Comparison of ENCODE assay signal across 1 cellular context in the genomic region with DNA sequence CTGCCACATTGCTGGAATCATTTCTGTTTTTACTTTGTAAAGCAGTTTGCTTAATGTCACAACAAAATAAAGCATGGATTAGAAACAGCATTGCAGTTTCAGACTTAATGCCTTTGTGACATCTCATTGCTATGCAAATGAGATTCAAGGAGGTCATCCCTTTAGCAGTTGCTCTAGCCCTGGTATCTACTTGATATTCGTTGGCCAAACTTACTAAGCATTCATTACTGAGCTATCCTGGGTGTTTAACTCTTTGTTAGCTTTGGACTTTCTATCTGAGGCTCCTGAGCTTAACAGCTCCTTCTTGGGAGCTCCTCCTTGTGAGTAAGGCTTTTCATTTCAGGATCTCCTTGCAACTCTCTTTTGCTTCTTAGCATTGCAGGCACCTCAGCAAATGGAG.
TF ChIP-seq lines count a peak whose summit lies in the region.

No MANE protein-coding gene starts in this region.

TF ChIP-seq in GM23338, 12 proteins besides CTCF, POLR2A, EP300 and RAD21 (continued from another document):
- no peak for TF ChIP-seq POLR2AphosphoS5 (IDR thresholded peaks at IDR 0.05; ENCODE audit: low read depth)
